ENCODE assay signal across 21 cellular contexts in the genomic region with DNA sequence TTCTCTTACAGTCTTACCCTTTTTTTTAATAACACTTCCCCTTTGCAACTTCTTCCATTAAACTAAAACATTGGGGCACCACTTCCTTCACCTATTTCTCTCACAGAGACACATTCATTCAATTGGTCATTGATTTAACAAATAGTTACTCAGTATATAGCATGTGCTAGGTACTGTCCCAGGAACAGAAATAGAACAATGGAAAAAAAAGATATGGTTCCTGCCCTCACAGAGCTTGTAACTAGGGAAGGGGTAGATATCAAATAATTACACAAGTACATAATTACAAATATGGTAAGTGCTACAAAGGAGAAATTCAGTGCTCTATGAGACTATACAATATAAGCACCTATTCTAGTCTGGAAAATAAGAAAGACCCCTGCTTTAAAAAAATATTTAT.
"Had no signal": no experiment of that assay in that cellular context is flagged by ENCODE, and none has a peak within 500 bp of the region (broad histone marks: within the 10 kb centered on the region; RNA-seq: fewer than 3 reads in every experiment).

No MANE protein-coding gene starts in this region.

- DNase-seq: colonic mucosa; cortex of kidney; dermis blood vessel endothelial cell; dorsolateral prefrontal cortex; effector CD4-positive, alpha-beta T cell; effector CD8-positive, alpha-beta T cell; effector memory CD4-positive, alpha-beta T cell; effector memory CD8-positive, alpha-beta T cell; endodermal cell; erythroblast; esophagus squamous epithelium; foreskin fibroblast; foreskin keratinocyte; foreskin melanocyte; gastrocnemius medialis; glutamatergic neuron; head of caudate nucleus; heart left ventricle; heart right ventricle had no signal

- ATAC-seq: effector memory CD8-positive, alpha-beta T cell; esophagus mucosa; foreskin keratinocyte; gastrocnemius medialis; gastroesophageal sphincter had no signal
